Comparison of ENCODE assay signal across 12 cellular contexts in genomic region chr7:74535951-74536356, GRCh38.
"Had no signal": no experiment of that assay in that cellular context is flagged by ENCODE, and none has a peak within 500 bp of the region (broad histone marks: within the 10 kb centered on the region; RNA-seq: fewer than 3 reads in every experiment).

No MANE protein-coding gene starts in this region.

- H3K9me3 ChIP-seq: adrenal gland, body of pancreas, tibial nerve had no signal

- H3K4me3 ChIP-seq: adrenal gland, body of pancreas, tibial nerve had no signal

- H3K27ac ChIP-seq: adrenal gland, body of pancreas, tibial nerve had no signal

- H3K27me3 ChIP-seq: adrenal gland, body of pancreas, tibial nerve had no signal

- ATAC-seq: effector memory CD8-positive, alpha-beta T cell; natural killer cell; T-helper 17 cell had no signal

- H3K4me1 ChIP-seq: tibial nerve had no signal

- DNase-seq: activated CD4-positive, alpha-beta T cell treated with anti-CD3 and anti-CD28 coated beads, Interleukin-2, amount 10 ng/mL, durations not matched to agents 7 days and 5 days; activated CD4-positive, CD25-positive, alpha-beta regulatory T cell; activated naive CD4-positive, alpha-beta T cell treated with anti-CD3 and anti-CD28 coated beads, Interleukin-2, amount 50 U/mL, for 16 hours; activated T-cell treated with anti-CD3 and anti-CD28 coated beads for 4 hours; effector memory CD8-positive, alpha-beta T cell; immature natural killer cell; natural killer cell; stimulated activated CD4-positive, alpha-beta T cell treated with anti-CD3 and anti-CD28 coated beads, Interleukin-4, amount 100 ng/mL, for 4 hours; T-helper 17 cell had no signal
